Comparison of ENCODE assay signal across 8 cellular contexts in the genomic region with DNA sequence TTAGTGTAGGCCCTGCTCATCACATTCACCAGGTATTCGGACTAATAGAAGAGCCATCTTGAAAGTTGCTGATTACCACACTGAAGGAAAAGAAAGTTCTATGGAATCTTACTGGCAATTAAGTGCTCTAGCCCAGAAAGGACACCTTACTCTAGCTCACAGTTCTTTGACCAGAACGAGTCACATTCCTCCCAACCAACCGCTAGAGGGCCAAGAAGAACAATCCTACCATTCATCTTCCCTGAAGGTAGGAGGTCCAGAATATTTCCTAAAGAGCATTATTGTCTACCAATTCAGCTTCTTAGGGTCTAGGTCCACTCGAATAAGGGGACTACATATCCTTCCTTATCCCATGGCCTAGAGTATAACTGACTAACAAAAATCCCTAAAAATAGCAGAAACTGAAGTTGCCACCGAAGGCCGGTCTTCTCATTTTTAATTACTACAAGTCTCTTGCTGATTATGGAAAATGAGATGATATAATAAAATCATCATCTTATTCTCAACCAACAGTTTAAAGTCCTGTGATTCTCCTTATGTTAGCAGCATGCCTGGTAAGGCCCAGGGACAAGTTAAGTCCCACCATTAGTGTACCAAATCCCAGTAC. TPM values are rescaled to one million over a fixed set of nuclear protein-coding genes. Genes with fewer than 3 reads are reported as not detected.
DNase-seq lines count a peak whose midpoint lies in the region; ATAC-seq and TF ChIP-seq lines count a peak whose summit lies in the region.

No MANE protein-coding gene starts in this region.

- H3F3A ChIP-seq in smooth muscle cell (ENCODE audit: low read depth): no peaks in the 10 kb centered on the region

- no peak overlapping the region for H3K4me2 ChIP-seq in smooth muscle cell

- CTCF ChIA-PET in activated CD4-positive, alpha-beta T cell treated with anti-CD3 and anti-CD28 coated beads for 36 hours (lab: Charles Lee): interaction anchor here (0.6 to 6.9 kb wide), 8 partner anchors 8 to 470 kb away, joined by 3 to 50 read pairs (median 3); partner anchors contain the start of gene FMO4

- H3K36me3 Mint-ChIP-seq in activated CD4-positive, alpha-beta T cell treated with anti-CD3 and anti-CD28 coated beads for 36 hours (ENCODE audit: low read depth): no peaks in the 10 kb centered on the region

- H2AFZ ChIP-seq in smooth muscle cell (ENCODE audit: low read depth): no peak overlapping the region

- ATAC-seq in activated CD4-positive, alpha-beta T cell treated with anti-CD3 and anti-CD28 coated beads for 36 hours: no peak
- peak; percentile 93 for ATAC-seq in GM21526 (IDR thresholded peaks at IDR 0.05; ENCODE audit: low FRiP score, unreplicated experiment)

- POLR2A ChIA-PET in activated CD4-positive, alpha-beta T cell treated with anti-CD3 and anti-CD28 coated beads for 36 hours (lab: Charles Lee): interaction anchor here (0.6 kb wide), 1 partner anchor 50 kb away, joined by 4 read pairs; no protein-coding TSS in a partner anchor

- H3K4me1 ChIP-seq in cardiac muscle cell (ENCODE audit: low read depth) (no peaks in the 10 kb centered on the region), smooth muscle cell (ENCODE audit: low read depth) (no peaks in the 10 kb centered on the region)

- H3K27ac Mint-ChIP-seq in activated CD4-positive, alpha-beta T cell treated with anti-CD3 and anti-CD28 coated beads for 36 hours: no peak overlapping the region

- H4K20me1 ChIP-seq in smooth muscle cell (ENCODE audit: low read depth): no peaks in the 10 kb centered on the region

- no peaks in the 10 kb centered on the region for H3K9me3 Mint-ChIP-seq in activated CD4-positive, alpha-beta T cell treated with anti-CD3 and anti-CD28 coated beads for 36 hours (ENCODE audit: low read depth)

- H3K27ac ChIP-seq in cardiac muscle cell (no peak overlapping the region), smooth muscle cell (ENCODE audit: low read depth) (no peak overlapping the region)

- no peak overlapping the region for H3K9ac ChIP-seq in smooth muscle cell (ENCODE audit: low read depth)

- peak; percentile 35 for DNase-seq in activated CD4-positive, alpha-beta T cell treated with anti-CD3 and anti-CD28 coated beads for 36 hours
- DNase-seq in activated CD4-positive, alpha-beta T cell treated with anti-CD3 and anti-CD28 coated beads for 1 hour: no peak
- peak; percentile 28 for DNase-seq in Jurkat, Clone E6-1 (ENCODE audit: low read depth, low spot score)
- peak; percentile 58 to 59 for DNase-seq in cardiac muscle cell (ENCODE audit: low read depth in 1 of 2, low spot score in 1 of 2)
- no peak for DNase-seq in smooth muscle cell (lab: John Stamatoyannopoulos, UW; ENCODE audit: unreplicated experiment)
- DNase-seq in COR-L47 (lab: John Stamatoyannopoulos, UW): no peak

- H3K36me3 ChIP-seq in cardiac muscle cell (no peaks in the 10 kb centered on the region), smooth muscle cell (ENCODE audit: low read depth) (no peaks in the 10 kb centered on the region)

- 37% methylated on average over 6 of the region's 6 CpGs for WGBS in smooth muscle cell (ENCODE audit: low lambda C conversion rate)

- TF ChIP-seq CTCF in WI38 (IDR thresholded peaks at IDR 0.05; ENCODE audit: low read depth, low read length) (peak; percentile 90), cardiac muscle cell (IDR thresholded peaks at IDR 0.05; ENCODE audit: low read depth, low read length) (peak; percentile 86), smooth muscle cell (IDR thresholded peaks at IDR 0.05; ENCODE audit: borderline replicate concordance, insufficient read depth, poor library complexity, severe bottlenecking) (peak; percentile 70)

- no peaks in the 10 kb centered on the region for H3K79me2 ChIP-seq in smooth muscle cell (ENCODE audit: low read depth)

- intact Hi-C loops in activated CD4-positive, alpha-beta T cell treated with anti-CD3 and anti-CD28 coated beads for 36 hours (cut with DNase I, micrococcal nuclease): loop anchor here (1.0 kb wide), 1 partner anchor 69 kb away; the partner anchor contains the start of gene FMO4 (in 2 of the 2)

- peaks cover 17% of the 10 kb centered on the region for H3K27me3 Mint-ChIP-seq in activated CD4-positive, alpha-beta T cell treated with anti-CD3 and anti-CD28 coated beads for 36 hours

- H3K9me3 ChIP-seq in cardiac muscle cell (ENCODE audit: low read depth) (no peaks in the 10 kb centered on the region), smooth muscle cell (replicated peaks; ENCODE audit: low read depth) (no peaks in the 10 kb centered on the region)

- no peaks in the 10 kb centered on the region for H3K4me1 Mint-ChIP-seq in activated CD4-positive, alpha-beta T cell treated with anti-CD3 and anti-CD28 coated beads for 36 hours

- H3K27me3 ChIP-seq in cardiac muscle cell: peaks cover 22% of the 10 kb centered on the region
- H3K27me3 ChIP-seq in smooth muscle cell (ENCODE audit: low read depth): no peaks in the 10 kb centered on the region

- no peak overlapping the region for H3K4me3 ChIP-seq in Jurkat, Clone E6-1 (ENCODE audit: low read length)
- H3K4me3 ChIP-seq in WI38 (ENCODE audit: low read depth, low read length): no peak overlapping the region
- H3K4me3 ChIP-seq in cardiac muscle cell: no peak overlapping the region
- H3K4me3 ChIP-seq in smooth muscle cell: no peak overlapping the region

- no peak overlapping the region for H3K4me3 Mint-ChIP-seq in activated CD4-positive, alpha-beta T cell treated with anti-CD3 and anti-CD28 coated beads for 36 hours

RNA-seq across cellular contexts. Expression of gene FMO1, which starts 2.7 kb away (rescaled TPM):
- total RNA-seq in activated CD4-positive, alpha-beta T cell treated with anti-CD3 and anti-CD28 coated beads for 36 hours: not detected
- not detected for polyA plus RNA-seq in Jurkat, Clone E6-1 (2012; ENCODE audit: insufficient read depth, insufficient read length)
- total RNA-seq in cardiac muscle cell: not detected in 2 replicates
- 0.06 TPM in 1 of 2 replicates, not detected in the other for polyA plus RNA-seq in cardiac muscle cell
- not detected in 2 replicates for total RNA-seq in smooth muscle cell
- polyA plus RNA-seq in smooth muscle cell: not detected in 2 replicates

Comparison
In these comparisons a context has a peak if more than half of its experiments do, and no peak if none do; other contexts are left out.
1. DNase-seq: peak in activated CD4-positive, alpha-beta T cell treated with anti-CD3 and anti-CD28 coated beads for 36 hours (single experiment), Jurkat, Clone E6-1 (single experiment) and cardiac muscle cell (2 of 2); none in activated CD4-positive, alpha-beta T cell treated with anti-CD3 and anti-CD28 coated beads for 1 hour (single experiment), smooth muscle cell (single experiment) and COR-L47 (single experiment).
2. Peak in every context shown above with its lines, with median percentiles within 50 percentile points of each other: CTCF ChIP-seq.